21 cellular contexts compared by ENCODE assay signal in genomic region chr2:221360742-221361141, GRCh38.
"Had no signal": no experiment of that assay in that cellular context is flagged by ENCODE, and none has a peak within 500 bp of the region (broad histone marks: within the 10 kb centered on the region; RNA-seq: fewer than 3 reads in every experiment).

No MANE protein-coding gene starts in this region.

- H3K4me1 ChIP-seq: left lung, spleen, suprapubic skin, upper lobe of right lung had no signal

- H3K36me3 ChIP-seq: left lung, ovary, spleen, suprapubic skin, thoracic aorta, tibial artery, upper lobe of right lung had no signal

- DNase-seq: hippocampal formation; kidney glomerular epithelial cell; left colon; left lung; mesendoderm; naive B cell; ovary; right cardiac atrium; small intestine; spleen; stimulated activated CD4-positive, alpha-beta T cell treated with anti-CD3 and anti-CD28 coated beads, Interleukin-4, amount 100 ng/mL, for 24 hours; stimulated activated naive CD4-positive, alpha-beta T cell; tibial artery; trophoblast cell; upper lobe of right lung had no signal

- ATAC-seq: left colon; left lung; natural killer cell treated with Interleukin-12 subunit alpha and Interleukin-12 subunit beta and Interleukin-15 and Interleukin-18, amount 100 ng/mL, for 72 hours; right cardiac atrium; sciatic nerve; stimulated activated effector memory CD8-positive, alpha-beta T cell treated with anti-CD3 and anti-CD28 coated beads, Interleukin-12 subunit alpha, Interleukin-12 subunit beta, amount 100 ng/mL, for 72 hours; upper lobe of right lung had no signal

- H3K4me3 ChIP-seq: left lung, lung, ovary, spleen, suprapubic skin, thoracic aorta, tibial artery, upper lobe of right lung had no signal

- H3K27ac ChIP-seq: left lung, ovary, spleen, suprapubic skin, tibial artery, upper lobe of right lung had no signal

- H3K9me3 ChIP-seq: left lung, ovary, spleen, suprapubic skin, thoracic aorta, tibial artery, upper lobe of right lung had no signal

- H3K27me3 ChIP-seq: left lung, ovary, spleen, suprapubic skin, tibial artery, upper lobe of right lung had no signal
